Comparison of ENCODE assay signal across 12 cellular contexts in genomic region chr14:48575772-48576171, GRCh38.
DNase-seq lines count a peak whose midpoint lies in the region; FAIRE-seq and TF ChIP-seq lines count a peak whose summit lies in the region.
"Had no signal": no experiment of that assay in that cellular context is flagged by ENCODE, and none has a peak within 500 bp of the region (broad histone marks: within the 10 kb centered on the region; RNA-seq: fewer than 3 reads in every experiment).

No MANE protein-coding gene starts in this region.

- H3K9me3 Mint-ChIP-seq in H9 (peaks cover 25 to 40% of the 10 kb centered on the region in 2 experiments), endodermal cell (peaks cover 44% of the 10 kb centered on the region)

- H3K4me3 ChIP-seq in PC-9 (no peak overlapping the region), endodermal cell (ENCODE audit: low read length) (no peak overlapping the region)

- no peak overlapping the region for H3K9ac ChIP-seq in H9 (ENCODE audit: extremely low read depth, insufficient read length, low read length)
- no peak overlapping the region for H3K9ac ChIP-seq in endodermal cell (ENCODE audit: extremely low read depth, low read length, poor library complexity, severe bottlenecking)

- CTCF ChIA-PET in PC-9 (lab: Charles Lee): no interaction called here

- no peak overlapping the region for H3K18ac ChIP-seq in H9 (ENCODE audit: insufficient read length, low read depth, low read length)

- H3K14ac ChIP-seq in H9 (ENCODE audit: insufficient read depth, low read length): no peak overlapping the region

- no peak overlapping the region for H4K91ac ChIP-seq in H9 (ENCODE audit: insufficient read length, low read depth, low read length)

- no peak for TF ChIP-seq CTCF in H9 (conservative IDR thresholded peaks at IDR 0.05)
- no peak for TF ChIP-seq CTCF in PC-9 (conservative IDR thresholded peaks at IDR 0.05)
- TF ChIP-seq CTCF in endodermal cell (conservative IDR thresholded peaks at IDR 0.05): no peak

- H3K4me1 ChIP-seq in H9 (ENCODE audit: insufficient read depth, low read length) (no peaks in the 10 kb centered on the region), PC-9 (replicated peaks; ENCODE audit: insufficient read depth) (no peaks in the 10 kb centered on the region), endodermal cell (ENCODE audit: control insufficient read depth, insufficient read depth, low read length) (no peaks in the 10 kb centered on the region)

- no CpG with 5 or more reads among the region's 7 CpGs for WGBS in H9 (ENCODE audit: extremely low coverage, insufficient read length, low lambda C conversion rate)
- WGBS in endodermal cell (ENCODE audit: insufficient coverage in 1 of 2, insufficient read length in 1 of 2), 2 experiments: 68 to 86% methylated on average over 3 to 7 of the region's 7 CpGs

- H2BK20ac ChIP-seq in H9 (ENCODE audit: low read depth, low read length, poor library complexity, severe bottlenecking): no peak overlapping the region

- intact Hi-C loops in PC-9 (cut with micrococcal nuclease; ENCODE audit: unreplicated experiment): no loop called here

- H3K27ac ChIP-seq in H9 (ENCODE audit: insufficient read length, low read depth, low read length): no peak overlapping the region
- H3K27ac ChIP-seq in PC-9: no peak overlapping the region
- no peak overlapping the region for H3K27ac ChIP-seq in endodermal cell (ENCODE audit: low read depth, low read length)

- H3K36me3 ChIP-seq in PC-9 (ENCODE audit: low read depth): no peaks in the 10 kb centered on the region
- H3K36me3 ChIP-seq in endodermal cell (ENCODE audit: control insufficient read depth, insufficient read depth, low read length): no peaks in the 10 kb centered on the region

- no peaks in the 10 kb centered on the region for H3K9me2 ChIP-seq in PC-9 (ENCODE audit: insufficient read depth)

- no peak overlapping the region for H2AFZ ChIP-seq in H9 (ENCODE audit: low read length)
- 0 out of 2 replicates have a peak overlapping the region, but pooled peaks have one; percentile 60 for H2AFZ ChIP-seq in PC-9

- H3K4me2 ChIP-seq in H9 (ENCODE audit: insufficient read depth, insufficient read length, low read length) (peak overlapping the region; percentile 10), PC-9 (peak overlapping the region; percentile 42)

- H3K9me3 ChIP-seq in H9 (ENCODE audit: control insufficient read depth, low read depth, low read length) (no peaks in the 10 kb centered on the region), PC-9 (ENCODE audit: insufficient read depth, low read depth) (no peaks in the 10 kb centered on the region), endodermal cell (ENCODE audit: control insufficient read depth, low read length) (peaks cover 5% of the 10 kb centered on the region)

- H2BK5ac ChIP-seq in H9 (ENCODE audit: insufficient read length, low read length): no peak overlapping the region

- H2BK12ac ChIP-seq in H9 (ENCODE audit: insufficient read length, low read depth, low read length): no peak overlapping the region

- H3K4me3 Mint-ChIP-seq in H9 (no peak overlapping the region), endodermal cell (no peak overlapping the region)
- H3K4me3 Mint-ChIP-seq: CD8-positive, alpha-beta memory T cell; IgD-negative memory B cell had no signal

- H4K5ac ChIP-seq in H9 (ENCODE audit: insufficient read length, low read depth, low read length): no peak overlapping the region

- DNase-seq in DMS153 treated with DMSO at 0.1 percent for 48 hours (lab: John Stamatoyannopoulos, UW; ENCODE audit: unreplicated experiment) (peak; percentile 5), H9 (peak; percentile 82), PC-9 (no peak), endodermal cell (peak; percentile 75), anterior cingulate cortex (lab: John Stamatoyannopoulos, UW) (no peak), RCC 7860 (ENCODE audit: low spot score) (no peak)
- DNase-seq in stimulated activated CD8-positive, alpha-beta memory T cell treated with anti-CD3 and anti-CD28 coated beads, Interleukin-4, amount 100 ng/mL, for 48 hours: no peak
- DNase-seq in activated CD8-positive, alpha-beta memory T cell treated with anti-CD3 and anti-CD28 coated beads for 24 hours: no peak
- DNase-seq: CD8-positive, alpha-beta memory T cell; NCI-H446 treated with DMSO at 0.1 percent for 48 hours; PC-3 had no signal

- no peaks in the 10 kb centered on the region for H3K23me2 ChIP-seq in H9 (ENCODE audit: insufficient read length, low read depth, low read length, poor library complexity, severe bottlenecking)

- H3K4me1 Mint-ChIP-seq in H9 (peaks cover 8 to 10% of the 10 kb centered on the region in 2 experiments; a peak in 3 of 4 replicates), endodermal cell (no peaks in the 10 kb centered on the region)
- H3K4me1 Mint-ChIP-seq: CD8-positive, alpha-beta memory T cell; IgD-negative memory B cell had no signal

- no peaks in the 10 kb centered on the region for H4K20me1 ChIP-seq in H9 (ENCODE audit: control insufficient read depth, insufficient read depth, insufficient read length)
- H4K20me1 ChIP-seq in PC-9 (ENCODE audit: insufficient read depth): no peaks in the 10 kb centered on the region

- H2AK5ac ChIP-seq in H9 (ENCODE audit: insufficient read length, low read length): no peak overlapping the region

- no peaks in the 10 kb centered on the region for H3F3A ChIP-seq in PC-9 (ENCODE audit: insufficient read depth, low read depth)

- no peak overlapping the region for H2BK15ac ChIP-seq in H9 (ENCODE audit: low read depth, low read length)

- no peak overlapping the region for H3K4ac ChIP-seq in H9 (ENCODE audit: low read depth, low read length)

- peaks cover 2% of the 10 kb centered on the region for H3K27me3 Mint-ChIP-seq in H9 (ENCODE audit: low read depth)
- H3K27me3 Mint-ChIP-seq in endodermal cell (ENCODE audit: insufficient read depth): no peaks in the 10 kb centered on the region
- H3K27me3 Mint-ChIP-seq: CD8-positive, alpha-beta memory T cell; IgD-negative memory B cell had no signal

- no peak overlapping the region for H2BK120ac ChIP-seq in H9 (ENCODE audit: low read depth, low read length, poor library complexity, severe bottlenecking)

- H3K79me2 ChIP-seq in H9 (ENCODE audit: insufficient read depth, low read length): no peaks in the 10 kb centered on the region
- H3K79me2 ChIP-seq in PC-9 (ENCODE audit: low read depth): no peaks in the 10 kb centered on the region

- no peaks in the 10 kb centered on the region for H3K79me1 ChIP-seq in H9 (ENCODE audit: insufficient read depth, low read depth, low read length, poor library complexity, severe bottlenecking)

- POLR2A ChIA-PET in PC-9 (lab: Charles Lee; ENCODE audit: unreplicated experiment): interaction anchor here (0.6 kb wide), 1 partner anchor 1192 kb away, joined by 4 read pairs; the partner anchor contains the start of gene KLHDC2

- no peak overlapping the region for H3T11ph ChIP-seq in H9 (ENCODE audit: low read length)

- H3K36me3 Mint-ChIP-seq in H9 (ENCODE audit: insufficient read depth in 1 of 3, low read depth in 3 of 3) (peaks cover 14 to 24% (median 18%) of the 10 kb centered on the region in 3 experiments), endodermal cell (ENCODE audit: low read depth) (peaks cover 6% of the 10 kb centered on the region)
- H3K36me3 Mint-ChIP-seq: CD8-positive, alpha-beta memory T cell; IgD-negative memory B cell had no signal

- H4K8ac ChIP-seq in H9 (replicated peaks; ENCODE audit: insufficient read length, low read depth, low read length): no peak overlapping the region

- no peak overlapping the region for H3K56ac ChIP-seq in H9 (ENCODE audit: insufficient read length, low read depth, low read length)

- no TSS peak for BruUV-seq in PC-9 (replicated peaks; lab: Mats Ljungman, UMichigan)

- FAIRE-seq in RCC 7860 (lab: Jason Lieb, UNC): no peak

- H3K23ac ChIP-seq in H9 (ENCODE audit: insufficient read length, low read depth, low read length): no peak overlapping the region

- H3K27ac Mint-ChIP-seq in H9 (no peak overlapping the region; a peak in 1 of 7 replicates), endodermal cell (no peak overlapping the region)
- H3K27ac Mint-ChIP-seq: CD8-positive, alpha-beta memory T cell; IgD-negative memory B cell had no signal

- H3K27me3 ChIP-seq in H9 (ENCODE audit: insufficient read depth, low read length) (no peaks in the 10 kb centered on the region), PC-9 (ENCODE audit: insufficient read depth, low read depth) (no peaks in the 10 kb centered on the region), endodermal cell (ENCODE audit: control insufficient read depth, insufficient read depth, low read length, poor library complexity, severe bottlenecking) (no peaks in the 10 kb centered on the region)

Comparison
In these comparisons a context has a peak if more than half of its experiments do, and no peak if none do; other contexts are left out.
1. DNase-seq: peak in DMS153 treated with DMSO at 0.1 percent for 48 hours (single experiment), H9 (single experiment) and endodermal cell (single experiment); none in PC-9 (0 of 2), stimulated activated CD8-positive, alpha-beta memory T cell treated with anti-CD3 and anti-CD28 coated beads, Interleukin-4, amount 100 ng/mL, for 48 hours (single experiment), anterior cingulate cortex (0 of 58), activated CD8-positive, alpha-beta memory T cell treated with anti-CD3 and anti-CD28 coated beads for 24 hours (single experiment) and RCC 7860 (single experiment).